ENCODE assay signal across 1 cellular context in genomic region chr6:4778086-4778485, GRCh38.
TF ChIP-seq lines count a peak whose summit lies in the region.

No MANE protein-coding gene starts in this region.

TF ChIP-seq in HEK293, 187 proteins besides CTCF, POLR2A, EP300 and RAD21 (continued from another document):
- TF ChIP-seq, protein P1, sequence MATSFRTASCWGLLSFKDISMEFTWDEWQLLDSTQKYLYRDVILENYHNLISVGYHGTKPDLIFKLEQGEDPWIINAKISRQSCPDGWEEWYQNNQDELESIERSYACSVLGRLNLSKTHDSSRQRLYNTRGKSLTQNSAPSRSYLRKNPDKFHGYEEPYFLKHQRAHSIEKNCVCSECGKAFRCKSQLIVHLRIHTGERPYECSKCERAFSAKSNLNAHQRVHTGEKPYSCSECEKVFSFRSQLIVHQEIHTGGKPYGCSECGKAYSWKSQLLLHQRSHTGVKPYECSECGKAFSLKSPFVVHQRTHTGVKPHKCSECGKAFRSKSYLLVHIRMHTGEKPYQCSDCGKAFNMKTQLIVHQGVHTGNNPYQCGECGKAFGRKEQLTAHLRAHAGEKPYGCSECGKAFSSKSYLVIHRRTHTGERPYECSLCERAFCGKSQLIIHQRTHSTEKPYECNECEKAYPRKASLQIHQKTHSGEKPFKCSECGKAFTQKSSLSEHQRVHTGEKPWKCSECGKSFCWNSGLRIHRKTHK (tag by site-specific recombination; IDR thresholded peaks at IDR 0.05), result peak; percentile 60
- TF ChIP-seq ZNF10 (tag by site-specific recombination; IDR thresholded peaks at IDR 0.05) (peak; percentile 91), RBAK (tag by site-specific recombination; IDR thresholded peaks at IDR 0.05) (0 out of 2 replicates have a peak, but pooled peaks have one; percentile 36), ZNF121 (tag by site-specific recombination; IDR thresholded peaks at IDR 0.05) (no peak), ZNF24 (tag by site-specific recombination; IDR thresholded peaks at IDR 0.05) (peak; percentile 36; the same call in 1 of the 2 replicates), GLIS2 (tag by site-specific recombination; IDR thresholded peaks at IDR 0.05) (no peak), ZNF660 (tag by site-specific recombination; IDR thresholded peaks at IDR 0.05) (no peak), ZNF335 (tag by site-specific recombination; conservative IDR thresholded peaks at IDR 0.05) (no peak), ZBTB11 (tag by site-specific recombination; conservative IDR thresholded peaks at IDR 0.05; ENCODE audit: low read depth) (no peak)
- TF ChIP-seq, protein P2, sequence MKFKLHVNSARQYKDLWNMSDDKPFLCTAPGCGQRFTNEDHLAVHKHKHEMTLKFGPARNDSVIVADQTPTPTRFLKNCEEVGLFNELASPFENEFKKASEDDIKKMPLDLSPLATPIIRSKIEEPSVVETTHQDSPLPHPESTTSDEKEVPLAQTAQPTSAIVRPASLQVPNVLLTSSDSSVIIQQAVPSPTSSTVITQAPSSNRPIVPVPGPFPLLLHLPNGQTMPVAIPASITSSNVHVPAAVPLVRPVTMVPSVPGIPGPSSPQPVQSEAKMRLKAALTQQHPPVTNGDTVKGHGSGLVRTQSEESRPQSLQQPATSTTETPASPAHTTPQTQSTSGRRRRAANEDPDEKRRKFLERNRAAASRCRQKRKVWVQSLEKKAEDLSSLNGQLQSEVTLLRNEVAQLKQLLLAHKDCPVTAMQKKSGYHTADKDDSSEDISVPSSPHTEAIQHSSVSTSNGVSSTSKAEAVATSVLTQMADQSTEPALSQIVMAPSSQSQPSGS (tag by site-specific recombination; IDR thresholded peaks at IDR 0.05; ENCODE audit: low read depth), result peak; percentile 75
- TF ChIP-seq, protein P3, sequence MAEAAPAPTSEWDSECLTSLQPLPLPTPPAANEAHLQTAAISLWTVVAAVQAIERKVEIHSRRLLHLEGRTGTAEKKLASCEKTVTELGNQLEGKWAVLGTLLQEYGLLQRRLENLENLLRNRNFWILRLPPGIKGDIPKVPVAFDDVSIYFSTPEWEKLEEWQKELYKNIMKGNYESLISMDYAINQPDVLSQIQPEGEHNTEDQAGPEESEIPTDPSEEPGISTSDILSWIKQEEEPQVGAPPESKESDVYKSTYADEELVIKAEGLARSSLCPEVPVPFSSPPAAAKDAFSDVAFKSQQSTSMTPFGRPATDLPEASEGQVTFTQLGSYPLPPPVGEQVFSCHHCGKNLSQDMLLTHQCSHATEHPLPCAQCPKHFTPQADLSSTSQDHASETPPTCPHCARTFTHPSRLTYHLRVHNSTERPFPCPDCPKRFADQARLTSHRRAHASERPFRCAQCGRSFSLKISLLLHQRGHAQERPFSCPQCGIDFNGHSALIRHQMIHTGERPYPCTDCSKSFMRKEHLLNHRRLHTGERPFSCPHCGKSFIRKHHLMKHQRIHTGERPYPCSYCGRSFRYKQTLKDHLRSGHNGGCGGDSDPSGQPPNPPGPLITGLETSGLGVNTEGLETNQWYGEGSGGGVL (tag by site-specific recombination; IDR thresholded peaks at IDR 0.05), result peak; percentile 26; the same call in 1 of the 2 replicates
